In genomic region chr15:75672646-75673425, GRCh38 we compare ENCODE assay signal across 10 cellular contexts. TPM values are rescaled to one million over a fixed set of nuclear protein-coding genes. Genes with fewer than 3 reads are reported as not detected.
DNase-seq lines count a peak whose midpoint lies in the region; ATAC-seq, FAIRE-seq and TF ChIP-seq lines count a peak whose summit lies in the region.
"Had no signal": no experiment of that assay in that cellular context is flagged by ENCODE, and none has a peak within 500 bp of the region (broad histone marks: within the 10 kb centered on the region; RNA-seq: fewer than 3 reads in every experiment).

No MANE protein-coding gene starts in this region.

- no peak overlapping the region for H2AFZ ChIP-seq in HepG2 (ENCODE audit: low read length)

- H3K4me2 ChIP-seq in HepG2 (ENCODE audit: low read depth, low read length), result peak overlapping the region; percentile 67

- H3K27me3 ChIP-seq in HUES48 (ENCODE audit: control insufficient read depth, insufficient read depth, low read length), result no peaks in the 10 kb centered on the region
- peaks cover 2 to 31% of the 10 kb centered on the region in 2 experiments; a peak in 3 of 5 replicates for H3K27me3 ChIP-seq in HepG2 (ENCODE audit: control insufficient read depth in 1 of 2, insufficient read depth in 2 of 2, low read length in 2 of 2)
- H3K27me3 ChIP-seq in thoracic aorta (replicated peaks; ENCODE audit: insufficient read depth), result no peaks in the 10 kb centered on the region

- peak; percentile 73 for ATAC-seq in HepG2
- ATAC-seq in thoracic aorta (ENCODE audit: insufficient number of reproducible peaks, low FRiP score, low read depth), result peak; percentile 21
- no peak for ATAC-seq in HG03175 (IDR thresholded peaks at IDR 0.05; ENCODE audit: unreplicated experiment)
- ATAC-seq in HG02610 (IDR thresholded peaks at IDR 0.05; ENCODE audit: unreplicated experiment), result no peak

- H4K20me1 ChIP-seq in HepG2 (ENCODE audit: insufficient read depth, low read length), result no peaks in the 10 kb centered on the region

- no peaks in the 10 kb centered on the region for H3K79me2 ChIP-seq in HepG2 (ENCODE audit: insufficient read depth, low read length)

- POLR2A ChIA-PET in HepG2 (lab: Yijun Ruan, JAX), result interaction anchor here (0.6 to 1.4 kb wide), 7 partner anchors 12 to 305 kb away, joined by 3 to 8 read pairs (median 5); partner anchors contain the start of genes IMP3, MAN2C1 and SNX33

- WGBS in HepG2 (ENCODE audit: low lambda C conversion rate), result 2% methylated on average over 9 of the region's 14 CpGs

- DNase-seq in choroid plexus epithelial cell (ENCODE audit: low read depth) (peak; percentile 85), HepG2 (ENCODE audit: low spot score) (no peak), thoracic aorta (ENCODE audit: low spot score) (no peak), NCI-H1417 treated with DMSO at 0.1 percent for 48 hours (lab: John Stamatoyannopoulos, UW) (no peak)
- DNase-seq in activated naive CD4-positive, alpha-beta T cell treated with Interleukin-2 at 50 U/mL for 16 hours, result no peak
- DNase-seq: retina, T-helper 2 cell had no signal

- H3K9me3 ChIP-seq in HUES48 (ENCODE audit: control insufficient read depth, insufficient read depth, low read length) (no peaks in the 10 kb centered on the region), HepG2 (ENCODE audit: low read length) (no peaks in the 10 kb centered on the region), thoracic aorta (no peaks in the 10 kb centered on the region)

- TF ChIP-seq CTCF in choroid plexus epithelial cell (conservative IDR thresholded peaks at IDR 0.05; ENCODE audit: low read depth, low read length), result no peak
- TF ChIP-seq CTCF in HepG2 (CRISPR knock-in tag; IDR thresholded peaks at IDR 0.05), result no peak; the same call in 1 of the 2 replicates
- no peak for TF ChIP-seq CTCF in thoracic aorta (IDR thresholded peaks at IDR 0.05)

- no peak for TF ChIP-seq RAD21 in HepG2 (CRISPR knock-in tag; IDR thresholded peaks at IDR 0.05)

- BruUV-seq in HepG2 (replicated peaks; lab: Mats Ljungman, UMichigan), result no TSS peak

- H3K36me3 ChIP-seq in HUES48 (ENCODE audit: control insufficient read depth, insufficient read depth, low read length) (no peaks in the 10 kb centered on the region), HepG2 (replicated peaks in 1 of 2; ENCODE audit: control insufficient read depth in 1 of 2, insufficient read depth in 2 of 2, low read length in 2 of 2) (no peaks in the 10 kb centered on the region), thoracic aorta (peaks cover 11% of the 10 kb centered on the region)

- intact Hi-C loops in HepG2 (cut with micrococcal nuclease; ENCODE audit: unreplicated experiment), result no loop called here

- no peak overlapping the region for H3K4me3 ChIP-seq in HUES48 (ENCODE audit: low read depth, low read length)
- peak overlapping the region; percentile 8 for H3K4me3 ChIP-seq in choroid plexus epithelial cell (ENCODE audit: low read depth, low read length)
- peak overlapping the region in 1 of 3 experiments; percentile 46; a peak in 1 of 6 replicates for H3K4me3 ChIP-seq in HepG2 (replicated peaks in 1 of 3; ENCODE audit: insufficient read depth in 1 of 3, low read depth in 2 of 3, low read length in 3 of 3)
- peak overlapping the region; percentile 29 for H3K4me3 ChIP-seq in thoracic aorta

- FAIRE-seq in HepG2 (lab: Jason Lieb, UNC), result no peak

- no peak for TF ChIP-seq POLR2A in HepG2 (IDR thresholded peaks at IDR 0.05; ENCODE audit: insufficient read depth in 1 of 2, low read depth in 2 of 2, low read length in 2 of 2)

- in situ Hi-C loops in HepG2 (cut with HindIII; ENCODE audit: extremely low pct_ligation_motif_present, low pct_unique_long_range_greater_than_20kb), result no loop called here

- TF ChIP-seq EP300 in HepG2 (IDR thresholded peaks at IDR 0.05; ENCODE audit: low read depth in 2 of 2, low read length in 2 of 2) (no peak), HepG2 (CRISPR knock-in tag; IDR thresholded peaks at IDR 0.05; ENCODE audit: borderline replicate concordance) (no peak)

- H3K4me1 ChIP-seq in HUES48 (ENCODE audit: control insufficient read depth, insufficient read depth, low read length) (peaks cover 13% of the 10 kb centered on the region), HepG2 (ENCODE audit: insufficient read depth, low read length) (peaks cover 53% of the 10 kb centered on the region), thoracic aorta (ENCODE audit: control insufficient read depth in 1 of 2, low read depth in 2 of 2) (peaks cover 42 to 94% of the 10 kb centered on the region in 2 donors)

- no peak overlapping the region for H3K9ac ChIP-seq in HUES48 (ENCODE audit: low read depth, low read length)
- no peak overlapping the region; the same call in 1 of the 2 replicates for H3K9ac ChIP-seq in HepG2 (ENCODE audit: insufficient read depth, low read depth, low read length)

- H3K27ac ChIP-seq in HUES48 (ENCODE audit: low read depth, low read length) (peak overlapping the region; percentile 66), HepG2 (ENCODE audit: extremely low read length, insufficient read depth, low read length) (no peak overlapping the region), thoracic aorta (peak overlapping the region; percentile 91 to 98)

- CTCF ChIA-PET in HepG2 (lab: Yijun Ruan, JAX; ENCODE audit: low intra/inter-chr PET ratio, low total read pairs), result no interaction called here

RNA-seq across cellular contexts. Expression of gene SNX33, which starts 25.1 kb away (rescaled TPM):
- total RNA-seq in HepG2 (2016; rRNA removed; fragmentation: Illumina TruSeq; extraction: Trizol) (10.8 and 11.0 TPM in 2 replicates), thoracic aorta (10 to 100 TPM; 45.1 to 57.3 TPM)
- total RNA-seq in HepG2 (2016; cell fraction: cytosol; rRNA removed; fragmentation: Illumina TruSeq; extraction: Trizol; ENCODE audit: low read depth), result 0.71 and 0.91 TPM in 2 replicates
- total RNA-seq in HepG2 (2016; cell fraction: insoluble cytoplasmic fraction; rRNA removed; fragmentation: Illumina TruSeq; extraction: Trizol), result 7.9 and 10.3 TPM in 2 replicates
- total RNA-seq in HepG2 (2016; cell fraction: membrane; rRNA removed; fragmentation: Illumina TruSeq; extraction: Trizol), result 3.9 and 4.8 TPM in 2 replicates
- 10.1 and 11.4 TPM in 2 replicates for total RNA-seq in HepG2 (2016; cell fraction: nucleus; rRNA removed; fragmentation: Illumina TruSeq; extraction: Trizol)
- 11.6 and 18.9 TPM in 2 replicates for polyA plus RNA-seq in HepG2 (2011; rRNA removed)
- polyA plus RNA-seq in HepG2 (2011; cell fraction: cytosol; rRNA removed), result 9.3 and 11.8 TPM in 2 replicates
- 50.4 and 52.6 TPM in 2 replicates for polyA plus RNA-seq in HepG2 (2011; cell fraction: nucleus; rRNA removed)
- polyA plus RNA-seq in HepG2 (2012), result 12.7 and 13.6 TPM in 2 replicates
- 0.63 and 0.86 TPM in 2 replicates for polyA plus RNA-seq in HepG2 (2016; cell fraction: cytosol; fragmentation: Illumina TruSeq; extraction: Trizol; ENCODE audit: low read depth)
- 9.7 and 12.3 TPM in 2 replicates for polyA plus RNA-seq in HepG2 (2016; cell fraction: insoluble cytoplasmic fraction; fragmentation: Illumina TruSeq; extraction: Trizol; ENCODE audit: low read depth)
- 2.5 and 3.6 TPM in 2 replicates for polyA plus RNA-seq in HepG2 (2016; cell fraction: membrane; fragmentation: Illumina TruSeq; extraction: Trizol; ENCODE audit: low read depth)
- polyA plus RNA-seq in HepG2 (2016; cell fraction: nucleus; fragmentation: Illumina TruSeq; extraction: Trizol; ENCODE audit: insufficient read depth, low read depth), result 19.1 and 19.2 TPM in 2 replicates
- polyA minus RNA-seq in HepG2 (2011; rRNA and poly(A)+ RNA removed; ENCODE audit: low replicate concordance), result 26.7 and 38.9 TPM in 2 replicates
- polyA minus RNA-seq in HepG2 (2011; cell fraction: cytosol; rRNA and poly(A)+ RNA removed), result 13.9 and 19.9 TPM in 2 replicates
- polyA minus RNA-seq in HepG2 (2011; cell fraction: nucleus; rRNA and poly(A)+ RNA removed), result 21.4 and 25.6 TPM in 2 replicates

RNA-seq across cellular contexts. Expression of gene IMP3, which starts 32.8 kb away (rescaled TPM):
- total RNA-seq in HepG2 (2016; rRNA removed; fragmentation: Illumina TruSeq; extraction: Trizol) (143 and 165 TPM in 2 replicates), thoracic aorta (100 to 1,000 TPM in 1 of 2 donors, 10 to 100 TPM in 1; 79.9 to 127 TPM)
- total RNA-seq in HepG2 (2016; cell fraction: cytosol; rRNA removed; fragmentation: Illumina TruSeq; extraction: Trizol; ENCODE audit: low read depth), result 53.3 and 58.3 TPM in 2 replicates
- 140 and 190 TPM in 2 replicates for total RNA-seq in HepG2 (2016; cell fraction: insoluble cytoplasmic fraction; rRNA removed; fragmentation: Illumina TruSeq; extraction: Trizol)
- 89.4 and 101 TPM in 2 replicates for total RNA-seq in HepG2 (2016; cell fraction: membrane; rRNA removed; fragmentation: Illumina TruSeq; extraction: Trizol)
- 53.0 and 64.9 TPM in 2 replicates for total RNA-seq in HepG2 (2016; cell fraction: nucleus; rRNA removed; fragmentation: Illumina TruSeq; extraction: Trizol)
- 38.3 and 40.4 TPM in 2 replicates for polyA plus RNA-seq in HepG2 (2011; rRNA removed)
- polyA plus RNA-seq in HepG2 (2011; cell fraction: cytosol; rRNA removed), result 55.6 and 80.6 TPM in 2 replicates
- 36.4 and 36.8 TPM in 2 replicates for polyA plus RNA-seq in HepG2 (2011; cell fraction: nucleus; rRNA removed)
- polyA plus RNA-seq in HepG2 (2012), result 33.6 and 51.6 TPM in 2 replicates
- 32.6 and 40.1 TPM in 2 replicates for polyA plus RNA-seq in HepG2 (2016; cell fraction: cytosol; fragmentation: Illumina TruSeq; extraction: Trizol; ENCODE audit: low read depth)
- polyA plus RNA-seq in HepG2 (2016; cell fraction: insoluble cytoplasmic fraction; fragmentation: Illumina TruSeq; extraction: Trizol; ENCODE audit: low read depth), result 146 and 162 TPM in 2 replicates
- 51.8 and 60.0 TPM in 2 replicates for polyA plus RNA-seq in HepG2 (2016; cell fraction: membrane; fragmentation: Illumina TruSeq; extraction: Trizol; ENCODE audit: low read depth)
- 76.9 and 83.4 TPM in 2 replicates for polyA plus RNA-seq in HepG2 (2016; cell fraction: nucleus; fragmentation: Illumina TruSeq; extraction: Trizol; ENCODE audit: insufficient read depth, low read depth)
- polyA minus RNA-seq in HepG2 (2011; rRNA and poly(A)+ RNA removed; ENCODE audit: low replicate concordance), result 38.2 and 47.6 TPM in 2 replicates
- polyA minus RNA-seq in HepG2 (2011; cell fraction: cytosol; rRNA and poly(A)+ RNA removed), result 32.0 and 35.4 TPM in 2 replicates
- polyA minus RNA-seq in HepG2 (2011; cell fraction: nucleus; rRNA and poly(A)+ RNA removed), result 17.8 and 21.0 TPM in 2 replicates

RNA-seq across cellular contexts. Expression of gene CSPG4, which starts 39.8 kb away (rescaled TPM):
- total RNA-seq in HepG2 (2016; rRNA removed; fragmentation: Illumina TruSeq; extraction: Trizol), result 0.03 and 0.04 TPM in 2 replicates
- not detected in 2 replicates for total RNA-seq in HepG2 (2016; cell fraction: cytosol; rRNA removed; fragmentation: Illumina TruSeq; extraction: Trizol; ENCODE audit: low read depth)
- 0.01 and 0.02 TPM in 2 replicates for total RNA-seq in HepG2 (2016; cell fraction: insoluble cytoplasmic fraction; rRNA removed; fragmentation: Illumina TruSeq; extraction: Trizol)
- not detected in 2 replicates for total RNA-seq in HepG2 (2016; cell fraction: membrane; rRNA removed; fragmentation: Illumina TruSeq; extraction: Trizol)
- 0.06 and 0.09 TPM in 2 replicates for total RNA-seq in HepG2 (2016; cell fraction: nucleus; rRNA removed; fragmentation: Illumina TruSeq; extraction: Trizol)
- polyA plus RNA-seq in HepG2 (2011; rRNA removed), result 0.01 and 0.03 TPM in 2 replicates
- 0.01 TPM in 2 replicates for polyA plus RNA-seq in HepG2 (2011; cell fraction: cytosol; rRNA removed)
- polyA plus RNA-seq in HepG2 (2011; cell fraction: nucleus; rRNA removed), result 0.14 and 0.19 TPM in 2 replicates
- polyA plus RNA-seq in HepG2 (2012), result 0.03 and 0.04 TPM in 2 replicates
- polyA plus RNA-seq in HepG2 (2016; cell fraction: cytosol; fragmentation: Illumina TruSeq; extraction: Trizol; ENCODE audit: low read depth), result not detected in 2 replicates
- polyA plus RNA-seq in HepG2 (2016; cell fraction: insoluble cytoplasmic fraction; fragmentation: Illumina TruSeq; extraction: Trizol; ENCODE audit: low read depth), result not detected in 2 replicates
- not detected in 2 replicates for polyA plus RNA-seq in HepG2 (2016; cell fraction: membrane; fragmentation: Illumina TruSeq; extraction: Trizol; ENCODE audit: low read depth)
- not detected in 2 replicates for polyA plus RNA-seq in HepG2 (2016; cell fraction: nucleus; fragmentation: Illumina TruSeq; extraction: Trizol; ENCODE audit: insufficient read depth, low read depth)
- 0.08 and 24.5 TPM in 2 replicates for polyA minus RNA-seq in HepG2 (2011; rRNA and poly(A)+ RNA removed; ENCODE audit: low replicate concordance)
- 0.18 TPM in 1 of 2 replicates, not detected in the other for polyA minus RNA-seq in HepG2 (2011; cell fraction: cytosol; rRNA and poly(A)+ RNA removed)
- polyA minus RNA-seq in HepG2 (2011; cell fraction: nucleus; rRNA and poly(A)+ RNA removed), result 0.12 and 0.13 TPM in 2 replicates
- total RNA-seq in thoracic aorta, result 100 to 1,000 TPM; 252 to 263 TPM

RNA-seq across cellular contexts. Expression of gene SNUPN, which starts 47.3 kb away (rescaled TPM):
- total RNA-seq in HepG2 (2016; rRNA removed; fragmentation: Illumina TruSeq; extraction: Trizol) (16.4 and 18.3 TPM in 2 replicates), thoracic aorta (10 to 100 TPM in 1 of 2 donors, 1 to 10 TPM in 1; 5.8 to 16.9 TPM)
- total RNA-seq in HepG2 (2016; cell fraction: cytosol; rRNA removed; fragmentation: Illumina TruSeq; extraction: Trizol; ENCODE audit: low read depth), result 6.8 and 7.2 TPM in 2 replicates
- total RNA-seq in HepG2 (2016; cell fraction: insoluble cytoplasmic fraction; rRNA removed; fragmentation: Illumina TruSeq; extraction: Trizol), result 15.6 and 16.3 TPM in 2 replicates
- 12.1 and 13.5 TPM in 2 replicates for total RNA-seq in HepG2 (2016; cell fraction: membrane; rRNA removed; fragmentation: Illumina TruSeq; extraction: Trizol)
- 6.7 and 7.2 TPM in 2 replicates for total RNA-seq in HepG2 (2016; cell fraction: nucleus; rRNA removed; fragmentation: Illumina TruSeq; extraction: Trizol)
- 7.6 and 9.0 TPM in 2 replicates for polyA plus RNA-seq in HepG2 (2011; rRNA removed)
- polyA plus RNA-seq in HepG2 (2011; cell fraction: cytosol; rRNA removed), result 6.7 and 7.3 TPM in 2 replicates
- 4.2 and 4.4 TPM in 2 replicates for polyA plus RNA-seq in HepG2 (2011; cell fraction: nucleus; rRNA removed)
- polyA plus RNA-seq in HepG2 (2012), result 6.0 and 8.6 TPM in 2 replicates
- 4.4 and 6.8 TPM in 2 replicates for polyA plus RNA-seq in HepG2 (2016; cell fraction: cytosol; fragmentation: Illumina TruSeq; extraction: Trizol; ENCODE audit: low read depth)
- polyA plus RNA-seq in HepG2 (2016; cell fraction: insoluble cytoplasmic fraction; fragmentation: Illumina TruSeq; extraction: Trizol; ENCODE audit: low read depth), result 19.3 and 20.4 TPM in 2 replicates
- 8.3 and 9.4 TPM in 2 replicates for polyA plus RNA-seq in HepG2 (2016; cell fraction: membrane; fragmentation: Illumina TruSeq; extraction: Trizol; ENCODE audit: low read depth)
- polyA plus RNA-seq in HepG2 (2016; cell fraction: nucleus; fragmentation: Illumina TruSeq; extraction: Trizol; ENCODE audit: insufficient read depth, low read depth), result 10.9 and 12.9 TPM in 2 replicates
- polyA minus RNA-seq in HepG2 (2011; rRNA and poly(A)+ RNA removed; ENCODE audit: low replicate concordance), result 5.9 and 26.5 TPM in 2 replicates
- 4.9 and 5.9 TPM in 2 replicates for polyA minus RNA-seq in HepG2 (2011; cell fraction: cytosol; rRNA and poly(A)+ RNA removed)
- polyA minus RNA-seq in HepG2 (2011; cell fraction: nucleus; rRNA and poly(A)+ RNA removed), result 8.1 and 9.9 TPM in 2 replicates

Comparison
In these comparisons a context has a peak if more than half of its experiments do, and no peak if none do; other contexts are left out.
1. ATAC-seq: peak in HepG2 (single experiment) and thoracic aorta (single experiment); none in HG03175 (single experiment) and HG02610 (single experiment).
2. RNA of gene CSPG4, which starts 39.8 kb away (total RNA-seq): 252 to 263 TPM in thoracic aorta; 0.01 to 0.09 TPM in HepG2; every median in the first group is over 100 times any median in the second.